In the genomic region with DNA sequence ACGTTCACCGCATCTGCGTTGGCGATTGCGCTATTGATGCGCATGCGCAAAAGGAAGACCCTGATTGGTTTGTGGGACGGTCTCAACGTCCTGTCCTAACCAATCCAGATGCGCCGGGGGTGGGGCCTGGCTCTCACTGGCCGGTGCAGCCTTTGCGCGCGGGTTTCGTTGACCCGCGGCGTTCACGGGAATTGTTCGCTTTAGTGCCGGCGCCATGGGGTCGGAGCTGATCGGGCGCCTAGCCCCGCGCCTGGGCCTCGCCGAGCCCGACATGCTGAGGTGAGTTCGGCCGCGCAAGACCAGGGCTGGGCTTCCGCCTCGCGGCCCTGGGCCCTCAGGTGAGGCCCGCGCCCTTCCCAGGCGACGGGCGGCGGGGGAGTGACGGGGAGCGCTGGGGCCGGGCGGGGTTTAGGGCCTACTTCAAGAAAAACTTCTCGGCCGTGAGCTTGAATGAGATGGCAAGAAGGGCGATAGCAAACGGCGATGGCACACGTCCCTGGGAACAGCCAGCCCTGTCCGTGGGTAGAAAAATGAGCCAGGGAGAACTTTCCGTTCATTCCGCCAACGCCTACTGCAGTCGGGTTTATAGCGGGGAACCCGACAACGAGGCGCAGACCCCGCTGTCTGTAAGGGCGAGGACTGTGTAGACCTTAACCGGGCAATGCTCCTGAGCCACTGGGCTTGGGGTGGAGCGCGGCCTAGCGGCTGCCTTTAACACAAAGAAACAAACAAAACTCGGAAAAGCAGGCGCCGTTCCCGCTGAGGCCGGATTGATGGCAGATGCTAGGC, we compare ENCODE assay signal across 8 cellular contexts.
DNase-seq lines count a peak whose midpoint lies in the region; ATAC-seq and TF ChIP-seq lines count a peak whose summit lies in the region.

A gene with protein sequence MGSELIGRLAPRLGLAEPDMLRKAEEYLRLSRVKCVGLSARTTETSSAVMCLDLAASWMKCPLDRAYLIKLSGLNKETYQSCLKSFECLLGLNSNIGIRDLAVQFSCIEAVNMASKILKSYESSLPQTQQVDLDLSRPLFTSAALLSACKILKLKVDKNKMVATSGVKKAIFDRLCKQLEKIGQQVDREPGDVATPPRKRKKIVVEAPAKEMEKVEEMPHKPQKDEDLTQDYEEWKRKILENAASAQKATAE (plus strand): TSS at position 168 of the 789 bp plus-strand sequence. CDS start 47 bp downstream, at position 215.

- no peak for TF ChIP-seq CTCF in coronary artery (IDR thresholded peaks at IDR 0.05)

- peak within 1 kb of the TSS; percentile 82 for H3K27ac ChIP-seq in BLaER1
- peak within 1 kb of the TSS; percentile 73 to 96 for H3K27ac ChIP-seq in coronary artery

- H3K9me3 ChIP-seq in BLaER1: no peaks in the 10 kb centered on the region

- H3K4me3 ChIP-seq in BLaER1 (peak within 1 kb of the TSS; percentile 86), coronary artery (peak within 1 kb of the TSS; percentile 98)

- no peaks in the 10 kb centered on the region for H3K27me3 ChIP-seq in BLaER1

- H3K4me1 ChIP-seq in BLaER1: peaks cover 41% of the 10 kb centered on the region

- H3K4me2 ChIP-seq in BLaER1: peak within 1 kb of the TSS; percentile 92

- DNase-seq in NCI-H524 (lab: John Stamatoyannopoulos, UW) (peak; percentile 98 to 99), coronary artery (ENCODE audit: low spot score) (peak; percentile 98), left kidney (ENCODE audit: low read depth, low spot score) (peak; percentile 99)
- peak; percentile 96 to 99 for DNase-seq in activated CD4-positive, alpha-beta T cell treated with anti-CD3 and anti-CD28 coated beads for 4 hours
- DNase-seq in stimulated activated CD4-positive, alpha-beta T cell treated with anti-CD3 and anti-CD28 coated beads, Interleukin-1b, Interleukin-23, amount 100 ng/mL, for 48 hours: peak; percentile 98

- H3K9ac ChIP-seq in BLaER1: peak within 1 kb of the TSS; percentile 88

- H4K20me1 ChIP-seq in BLaER1: peaks cover 66% of the 10 kb centered on the region

- peak; percentile 81 for TF ChIP-seq POLR2A in GM19193 (IDR thresholded peaks at IDR 0.05; ENCODE audit: extremely low read depth, insufficient read depth, insufficient read length)

- H3K36me3 ChIP-seq in BLaER1: peaks cover 18% of the 10 kb centered on the region

- ATAC-seq in HG03432 (IDR thresholded peaks at IDR 0.05; ENCODE audit: unreplicated experiment): peak; percentile 77

Comparison
In these comparisons a context has a peak if more than half of its experiments do, and no peak if none do; other contexts are left out.
1. Peak in every context shown above with its lines: DNase-seq, ATAC-seq, H3K4me3 ChIP-seq and H3K27ac ChIP-seq.